In genomic region chr10:2886662-2887061, GRCh38 we compare ENCODE assay signal across 17 cellular contexts.
DNase-seq lines count a peak whose midpoint lies in the region; ATAC-seq and TF ChIP-seq lines count a peak whose summit lies in the region.
"Had no signal": no experiment of that assay in that cellular context is flagged by ENCODE, and none has a peak within 500 bp of the region (broad histone marks: within the 10 kb centered on the region; RNA-seq: fewer than 3 reads in every experiment).

No MANE protein-coding gene starts in this region.

- CTCF ChIA-PET in activated CD4-positive, alpha-beta T cell treated with anti-CD3 and anti-CD28 coated beads for 36 hours (lab: Charles Lee): interaction anchor here (1.2 kb wide), 1 partner anchor 23 kb away, joined by 3 read pairs; no protein-coding TSS in a partner anchor

- H3K36me3 ChIP-seq in BLaER1 treated with 17β-estradiol and CSF1 and Interleukin-3, amounts not matched to agents 10 nM and 100 nM: no peaks in the 10 kb centered on the region

- intact Hi-C loops in activated CD4-positive, alpha-beta T cell treated with anti-CD3 and anti-CD28 coated beads for 36 hours (cut with DNase I, micrococcal nuclease): no loop called here

- H3K27me3 ChIP-seq in BLaER1 treated with 17β-estradiol and CSF1 and Interleukin-3, amounts not matched to agents 10 nM and 100 nM: peaks cover 0 to 18% (median 0%) of the 10 kb centered on the region in 11 experiments; a peak in 6 of 22 replicates

- peak overlapping the region in 4 of 11 experiments; percentile 16 to 61 (median 50); a peak in 6 of 22 replicates for H3K9ac ChIP-seq in BLaER1 treated with 17β-estradiol and CSF1 and Interleukin-3, amounts not matched to agents 10 nM and 100 nM

- no peaks in the 10 kb centered on the region for H3K9me3 ChIP-seq in BLaER1 treated with 17β-estradiol and CSF1 and Interleukin-3, amounts not matched to agents 10 nM and 100 nM (replicated peaks in 1 of 11)
- H3K9me3 ChIP-seq: Caco-2 had no signal

- peak overlapping the region; percentile 26 to 86 (median 81) for H3K4me2 ChIP-seq in BLaER1 treated with 17β-estradiol and CSF1 and Interleukin-3, amounts not matched to agents 10 nM and 100 nM
- H3K4me2 ChIP-seq: GM23338 had no signal

- POLR2A ChIA-PET in activated CD4-positive, alpha-beta T cell treated with anti-CD3 and anti-CD28 coated beads for 36 hours (lab: Charles Lee): no interaction called here

- no peak for ATAC-seq in activated CD4-positive, alpha-beta T cell treated with anti-CD3 and anti-CD28 coated beads for 36 hours
- no peak for ATAC-seq in HG03571 (IDR thresholded peaks at IDR 0.05; ENCODE audit: unreplicated experiment)
- ATAC-seq: GM23338, HCT116 had no signal

- H3K4me1 Mint-ChIP-seq in osteocyte (ENCODE audit: unreplicated experiment): peaks cover 9% of the 10 kb centered on the region
- H3K4me1 Mint-ChIP-seq in activated CD4-positive, alpha-beta T cell treated with anti-CD3 and anti-CD28 coated beads for 36 hours: peaks cover 3% of the 10 kb centered on the region
- H3K4me1 Mint-ChIP-seq: B cell, GM23338 had no signal

- H3K4me3 ChIP-seq in BLaER1 treated with 17β-estradiol and CSF1 and Interleukin-3, amounts not matched to agents 10 nM and 100 nM: 0 out of 20 replicates have a peak overlapping the region, but pooled peaks of 1 of the 10 experiments have one; percentile 1
- peak overlapping the region; percentile 2 for H3K4me3 ChIP-seq in Jurkat, Clone E6-1 (ENCODE audit: low read length)
- H3K4me3 ChIP-seq in NB4 (ENCODE audit: low read depth, low read length): no peak overlapping the region
- H3K4me3 ChIP-seq: GM23338 had no signal

- peak overlapping the region in 5 of 11 experiments; percentile 13 to 71 (median 58); a peak in 10 of 22 replicates for H3K27ac ChIP-seq in BLaER1 treated with 17β-estradiol and CSF1 and Interleukin-3, amounts not matched to agents 10 nM and 100 nM
- H3K27ac ChIP-seq: C4-2B had no signal

- H3K4me3 Mint-ChIP-seq in osteocyte (ENCODE audit: unreplicated experiment): no peak overlapping the region
- no peak overlapping the region for H3K4me3 Mint-ChIP-seq in activated CD4-positive, alpha-beta T cell treated with anti-CD3 and anti-CD28 coated beads for 36 hours
- H3K4me3 Mint-ChIP-seq: B cell; CD4-positive, alpha-beta T cell; GM23338; HFFc6 had no signal

- no peaks in the 10 kb centered on the region for H3K9me3 Mint-ChIP-seq in osteocyte (ENCODE audit: unreplicated experiment)
- H3K9me3 Mint-ChIP-seq in activated CD4-positive, alpha-beta T cell treated with anti-CD3 and anti-CD28 coated beads for 36 hours (ENCODE audit: low read depth): no peaks in the 10 kb centered on the region
- H3K9me3 Mint-ChIP-seq: CD4-positive, alpha-beta T cell; GM23338; HFFc6 had no signal

- peaks cover 30 to 99% (median 82%) of the 10 kb centered on the region in 10 experiments for H3K4me1 ChIP-seq in BLaER1 treated with 17β-estradiol and CSF1 and Interleukin-3, amounts not matched to agents 10 nM and 100 nM
- H3K4me1 ChIP-seq: Caco-2 had no signal

- H4K20me1 ChIP-seq in BLaER1 treated with 17β-estradiol and CSF1 and Interleukin-3, amounts not matched to agents 10 nM and 100 nM: peaks cover 0 to 7% (median 0%) of the 10 kb centered on the region in 11 experiments; a peak in 1 of 22 replicates

- TF ChIP-seq POLR2A in NB4 (IDR thresholded peaks at IDR 0.05; ENCODE audit: extremely low read depth, insufficient read length): no peak

- DNase-seq in Jurkat, Clone E6-1 (ENCODE audit: low read depth, low spot score): no peak
- peak; percentile 52 for DNase-seq in NB4 (ENCODE audit: low read depth)
- DNase-seq in osteocyte (ENCODE audit: extremely low spot score, unreplicated experiment): peak; percentile 65
- DNase-seq in activated CD4-positive, alpha-beta T cell treated with anti-CD3 and anti-CD28 coated beads for 36 hours: no peak
- DNase-seq in NCI-H2196 treated with DMSO at 0.1 percent for 48 hours (lab: John Stamatoyannopoulos, UW; ENCODE audit: unreplicated experiment): no peak
- DNase-seq: Caco-2; CD4-positive, alpha-beta T cell; H7; HFFc6; IMR-90; KBM-7 had no signal

- no peaks in the 10 kb centered on the region for H3K36me3 Mint-ChIP-seq in osteocyte (ENCODE audit: unreplicated experiment)
- H3K36me3 Mint-ChIP-seq in activated CD4-positive, alpha-beta T cell treated with anti-CD3 and anti-CD28 coated beads for 36 hours (ENCODE audit: low read depth): no peaks in the 10 kb centered on the region

- no peak for TF ChIP-seq CTCF in NB4 (IDR thresholded peaks at IDR 0.05; ENCODE audit: low read depth, low read length)
- TF ChIP-seq CTCF in osteocyte (IDR thresholded peaks at IDR 0.05): no peak

- H3K27ac Mint-ChIP-seq in osteocyte (ENCODE audit: unreplicated experiment): no peak overlapping the region
- H3K27ac Mint-ChIP-seq in activated CD4-positive, alpha-beta T cell treated with anti-CD3 and anti-CD28 coated beads for 36 hours: no peak overlapping the region
- H3K27ac Mint-ChIP-seq: B cell; CD4-positive, alpha-beta T cell; GM23338; HFFc6 had no signal

- peaks cover 32% of the 10 kb centered on the region for H3K27me3 Mint-ChIP-seq in osteocyte (ENCODE audit: unreplicated experiment)
- H3K27me3 Mint-ChIP-seq in activated CD4-positive, alpha-beta T cell treated with anti-CD3 and anti-CD28 coated beads for 36 hours: peaks cover 10% of the 10 kb centered on the region

Comparison
In these comparisons a context has a peak if more than half of its experiments do, and no peak if none do; other contexts are left out.
1. DNase-seq: peak in NB4 (single experiment) and osteocyte (single experiment); none in Jurkat, Clone E6-1 (single experiment), activated CD4-positive, alpha-beta T cell treated with anti-CD3 and anti-CD28 coated beads for 36 hours (single experiment) and NCI-H2196 treated with DMSO at 0.1 percent for 48 hours (single experiment).